21 cellular contexts compared by ENCODE assay signal in genomic region chr10:62424026-62424425, GRCh38. TPM values are rescaled to one million over a fixed set of nuclear protein-coding genes. Genes with fewer than 3 reads are reported as not detected.
DNase-seq lines count a peak whose midpoint lies in the region; ATAC-seq, FAIRE-seq and TF ChIP-seq lines count a peak whose summit lies in the region.
"Had no signal": no experiment of that assay in that cellular context is flagged by ENCODE, and none has a peak within 500 bp of the region (broad histone marks: within the 10 kb centered on the region; RNA-seq: fewer than 3 reads in every experiment).

No MANE protein-coding gene starts in this region.

- H3K4me2 ChIP-seq in A549 (no peak overlapping the region), H9 (ENCODE audit: insufficient read depth, insufficient read length, low read length) (no peak overlapping the region), PC-3 (ENCODE audit: low read length) (no peak overlapping the region)

- peaks cover 14% of the 10 kb centered on the region; the same call in 1 of the 2 replicates for H3K27me3 ChIP-seq in H9 (ENCODE audit: insufficient read depth, low read length)
- H3K27me3 ChIP-seq in PC-3 (ENCODE audit: low read length): no peaks in the 10 kb centered on the region
- no peaks in the 10 kb centered on the region for H3K27me3 ChIP-seq in vagina
- H3K27me3 ChIP-seq: colonic mucosa, pancreas had no signal

- peak in 1 of 2 experiments; percentile 15; a peak in 1 of 5 replicates for TF ChIP-seq RAD21 in A549 (conservative IDR thresholded peaks at IDR 0.05 in 1 of 2, IDR thresholded peaks at IDR 0.05 in 1 of 2)

- no peaks in the 10 kb centered on the region for H3K9me2 ChIP-seq in PC-3 (replicated peaks; ENCODE audit: low read length)

- no peak overlapping the region for H2AK5ac ChIP-seq in H9 (ENCODE audit: insufficient read length, low read length)

- H3K27ac ChIP-seq in A549 (no peak overlapping the region), H9 (ENCODE audit: insufficient read length, low read depth, low read length) (no peak overlapping the region), PC-3 (ENCODE audit: low read length) (no peak overlapping the region), vagina (no peak overlapping the region)
- H3K27ac ChIP-seq: colonic mucosa, pancreas, skin epidermis had no signal

- no peak overlapping the region for H2BK15ac ChIP-seq in H9 (ENCODE audit: low read depth, low read length)

- H3K14ac ChIP-seq in H9 (ENCODE audit: insufficient read depth, low read length): no peak overlapping the region

- DNase-seq in A549 (ENCODE audit: low read depth in 1 of 2, low spot score in 1 of 2) (no peak), H9 (no peak), PC-3 (peak; percentile 64), epithelial cell of proximal tubule (ENCODE audit: low read depth) (no peak), HK-2 (ENCODE audit: unreplicated experiment) (no peak), SHP77 (lab: John Stamatoyannopoulos, UW) (no peak), vagina (ENCODE audit: extremely low spot score in 2 of 2) (no peak)
- DNase-seq: activated CD4-positive, alpha-beta T cell treated with anti-CD3 and anti-CD28 coated beads, Interleukin-2, amount 10 ng/mL, durations not matched to agents 7 days and 5 days; activated CD8-positive, alpha-beta memory T cell treated with anti-CD3 and anti-CD28 coated beads, Interleukin-2, amount 50 U/mL, for 48 hours; activated gamma-delta T cell treated with Interleukin-2 at 50 U/mL for 16 hours; aorta; colonic mucosa; GF-D8; glutamatergic neuron; left ventricle myocardium superior; NCI-H1417 treated with DMSO at 0.1 percent for 48 hours; pancreas had no signal

- POLR2A ChIA-PET in A549 (lab: Yijun Ruan, JAX) (no interaction called here), PC-3 (lab: Charles Lee; ENCODE audit: unreplicated experiment) (no interaction called here)

- no peak overlapping the region for H3K4me3 Mint-ChIP-seq in H9
- H3K4me3 Mint-ChIP-seq: activated CD4-positive, alpha-beta T cell treated with anti-CD3 and anti-CD28 coated beads, Interleukin-2, amount 10 ng/mL, durations not matched to agents 7 days and 5 days had no signal

- H3F3A ChIP-seq in PC-3 (ENCODE audit: low read length, unreplicated experiment): no peaks in the 10 kb centered on the region

- peaks cover 12 to 14% of the 10 kb centered on the region in 2 experiments for H3K4me1 Mint-ChIP-seq in H9

- H2BK12ac ChIP-seq in H9 (ENCODE audit: insufficient read length, low read depth, low read length): no peak overlapping the region

- H3T11ph ChIP-seq in H9 (ENCODE audit: low read length): no peak overlapping the region

- intact Hi-C loops in PC-3 (cut with micrococcal nuclease): loop anchor here (1.0 to 5.0 kb wide), 3 partner anchors 159 to 385 kb away; no protein-coding TSS in a partner anchor
- intact Hi-C loops in vagina (cut with DNase I): no loop called here

- 0 out of 3 replicates have a peak, but pooled peaks cover 7% of the 10 kb centered on the region for H3K9me3 ChIP-seq in A549
- H3K9me3 ChIP-seq in H9 (ENCODE audit: control insufficient read depth, low read depth, low read length): no peaks in the 10 kb centered on the region
- no peaks in the 10 kb centered on the region for H3K9me3 ChIP-seq in PC-3 (ENCODE audit: low read length)
- H3K9me3 ChIP-seq in vagina: no peaks in the 10 kb centered on the region
- H3K9me3 ChIP-seq: colonic mucosa, pancreas had no signal

- H3K27me3 Mint-ChIP-seq in H9 (ENCODE audit: low read depth): peaks cover 78% of the 10 kb centered on the region
- H3K27me3 Mint-ChIP-seq: activated CD4-positive, alpha-beta T cell treated with anti-CD3 and anti-CD28 coated beads, Interleukin-2, amount 10 ng/mL, durations not matched to agents 7 days and 5 days had no signal

- no peak overlapping the region for H3K56ac ChIP-seq in H9 (ENCODE audit: insufficient read length, low read depth, low read length)

- H3K9ac ChIP-seq in H9 (ENCODE audit: extremely low read depth, insufficient read length, low read length): no peak overlapping the region
- no peak overlapping the region for H3K9ac ChIP-seq in PC-3 (ENCODE audit: low read length)

- H2BK20ac ChIP-seq in H9 (ENCODE audit: low read depth, low read length, poor library complexity, severe bottlenecking): no peak overlapping the region

- TF ChIP-seq POLR2A in A549 (IDR thresholded peaks at IDR 0.05; ENCODE audit: low read length) (no peak), vagina (IDR thresholded peaks at IDR 0.05) (no peak)

- H3K79me1 ChIP-seq in H9 (ENCODE audit: insufficient read depth, low read depth, low read length, poor library complexity, severe bottlenecking): no peaks in the 10 kb centered on the region

- BruUV-seq in PC-3 (replicated peaks; lab: Mats Ljungman, UMichigan): no TSS peak

- no peaks in the 10 kb centered on the region for H3K36me3 ChIP-seq in PC-3 (ENCODE audit: low read depth, low read length)
- H3K36me3 ChIP-seq in vagina: no peaks in the 10 kb centered on the region
- H3K36me3 ChIP-seq: colonic mucosa, pancreas had no signal

- H3K23me2 ChIP-seq in H9 (ENCODE audit: insufficient read length, low read depth, low read length, poor library complexity, severe bottlenecking): no peaks in the 10 kb centered on the region

- H4K20me1 ChIP-seq in H9 (ENCODE audit: control insufficient read depth, insufficient read depth, insufficient read length) (no peaks in the 10 kb centered on the region), PC-3 (ENCODE audit: low read length) (no peaks in the 10 kb centered on the region)

- no peak overlapping the region for H3K18ac ChIP-seq in H9 (ENCODE audit: insufficient read length, low read depth, low read length)

- no peak overlapping the region for H3K4ac ChIP-seq in H9 (ENCODE audit: low read depth, low read length)

- ATAC-seq in A549: no peak
- no peak for ATAC-seq in PC-3
- no peak for ATAC-seq in HG03457 (IDR thresholded peaks at IDR 0.05; ENCODE audit: unreplicated experiment)
- ATAC-seq: left ventricle myocardium superior, pancreas had no signal

- H4K5ac ChIP-seq in H9 (ENCODE audit: insufficient read length, low read depth, low read length): no peak overlapping the region

- H3K27ac Mint-ChIP-seq in H9: no peak overlapping the region
- H3K27ac Mint-ChIP-seq: activated CD4-positive, alpha-beta T cell treated with anti-CD3 and anti-CD28 coated beads, Interleukin-2, amount 10 ng/mL, durations not matched to agents 7 days and 5 days had no signal

- TF ChIP-seq CTCF in A549 (IDR thresholded peaks at IDR 0.05) (no peak; the same call in 2 of the 3 replicates), H9 (conservative IDR thresholded peaks at IDR 0.05) (peak; percentile 38; the same call in 2 of the 3 replicates), PC-3 (conservative IDR thresholded peaks at IDR 0.05; ENCODE audit: low read depth, low read length) (peak; percentile 76), epithelial cell of proximal tubule (conservative IDR thresholded peaks at IDR 0.05; ENCODE audit: low read depth, low read length) (peak; percentile 33), vagina (IDR thresholded peaks at IDR 0.05) (no peak)

- 62% methylated on average over 1 of the region's 1 CpG for WGBS in A549 (ENCODE audit: missing lambda C conversion rate)
- WGBS in H9 (ENCODE audit: extremely low coverage, insufficient read length, low lambda C conversion rate): no CpG with 5 or more reads among the region's 1 CpG

- CTCF ChIA-PET in A549 (lab: Yijun Ruan, JAX) (interaction anchor here (0.9 to 2.2 kb wide), 3 partner anchors 10 to 160 kb away, joined by 3 to 7 read pairs (median 7); no protein-coding TSS in a partner anchor), PC-3 (lab: Charles Lee) (interaction anchor here (0.6 to 1.7 kb wide), 5 partner anchors 10 to 159 kb away, joined by 3 to 10 read pairs (median 4); partner anchors contain the start of gene RTKN2)

- no peak overlapping the region for H2BK5ac ChIP-seq in H9 (ENCODE audit: insufficient read length, low read length)

- no peaks in the 10 kb centered on the region for H3K79me2 ChIP-seq in H9 (ENCODE audit: insufficient read depth, low read length)
- H3K79me2 ChIP-seq in PC-3 (ENCODE audit: low read length): no peaks in the 10 kb centered on the region

- TF ChIP-seq EP300 in A549 (IDR thresholded peaks at IDR 0.05): no peak

- H2AFZ ChIP-seq in H9 (ENCODE audit: low read length): no peak overlapping the region
- H2AFZ ChIP-seq in PC-3 (ENCODE audit: low read length): no peak overlapping the region

- no peak overlapping the region for H3K4me3 ChIP-seq in A549
- H3K4me3 ChIP-seq in PC-3 (ENCODE audit: low read length): no peak overlapping the region
- H3K4me3 ChIP-seq in epithelial cell of proximal tubule (ENCODE audit: low read depth, low read length): no peak overlapping the region
- no peak overlapping the region for H3K4me3 ChIP-seq in vagina
- H3K4me3 ChIP-seq: colonic mucosa, pancreas, skin epidermis had no signal

- H3K4me1 ChIP-seq in A549: peaks cover 21% of the 10 kb centered on the region
- no peaks in the 10 kb centered on the region; the same call in 1 of the 2 replicates for H3K4me1 ChIP-seq in H9 (ENCODE audit: insufficient read depth, low read length)
- peaks cover 26% of the 10 kb centered on the region for H3K4me1 ChIP-seq in PC-3 (ENCODE audit: insufficient read depth, low read length)
- H3K4me1 ChIP-seq in vagina: no peaks in the 10 kb centered on the region
- H3K4me1 ChIP-seq: colonic mucosa, pancreas had no signal

- no peak overlapping the region for H4K8ac ChIP-seq in H9 (replicated peaks; ENCODE audit: insufficient read length, low read depth, low read length)

- no peak overlapping the region for H4K91ac ChIP-seq in H9 (ENCODE audit: insufficient read length, low read depth, low read length)

- no peak overlapping the region for H2BK120ac ChIP-seq in H9 (ENCODE audit: low read depth, low read length, poor library complexity, severe bottlenecking)

- peaks cover 0 to 2% (median 0%) of the 10 kb centered on the region in 3 experiments; a peak in 1 of 7 replicates for H3K36me3 Mint-ChIP-seq in H9 (ENCODE audit: insufficient read depth in 1 of 3, low read depth in 3 of 3)

- no peak overlapping the region for H3K23ac ChIP-seq in H9 (ENCODE audit: insufficient read length, low read depth, low read length)

- no peak for FAIRE-seq in A549 (lab: Jason Lieb, UNC)
- FAIRE-seq: GM12892, pancreas, TTC549 had no signal

- H3K9me3 Mint-ChIP-seq in H9: no peaks in the 10 kb centered on the region; a peak in 1 of 5 replicates

TF ChIP-seq in A549, 52 proteins besides CTCF, POLR2A, EP300 and RAD21:
- TF ChIP-seq HOXA7 (CRISPR knock-in tag; IDR thresholded peaks at IDR 0.05) (no peak), SMC3 (IDR thresholded peaks at IDR 0.05) (0 out of 3 replicates have a peak, but pooled peaks have one; percentile 8)

RNA-seq across cellular contexts. Expression of gene ZNF365, which starts 49.9 kb away (rescaled TPM):
- polyA plus RNA-seq in A549 (2011; rRNA removed) (1.3 and 1.5 TPM in 2 replicates), A549 (2017; fragmentation: RNase III; extraction: RNeasy Plus Mini Kit Qiagen cat#74134 plus additional on column Dnase treatment) (1.1 to 1.3 TPM (median 1.2 TPM) in 3 replicates)
- 0.48 TPM in 2 replicates for polyA plus RNA-seq in A549 (2012; cell fraction: cytosol; rRNA removed)
- polyA plus RNA-seq in A549 (2012; cell fraction: nucleus; rRNA removed): 0.29 and 0.49 TPM in 2 replicates
- 1.8 and 2.8 TPM in 2 replicates for polyA minus RNA-seq in A549 (2011; rRNA and poly(A)+ RNA removed)
- total RNA-seq in H9 (2021) (0.46 and 0.59 TPM in 2 replicates), PC-3 (2014; rRNA removed) (19.0 and 20.2 TPM in 2 replicates), epithelial cell of proximal tubule (2.0 and 2.9 TPM in 2 replicates), vagina (0.74 TPM)
- total RNA-seq: left ventricle myocardium superior had no signal

Comparison
In these comparisons a context has a peak if more than half of its experiments do, and no peak if none do; other contexts are left out.
1. CTCF ChIP-seq: peak in H9 (single experiment), PC-3 (single experiment) and epithelial cell of proximal tubule (single experiment); none in A549 (single experiment) and vagina (0 of 3).